15 cellular contexts compared by ENCODE assay signal in genomic region chr10:21727452-21728168, GRCh38.
DNase-seq lines count a peak whose midpoint lies in the region; ATAC-seq, FAIRE-seq and TF ChIP-seq lines count a peak whose summit lies in the region.
"Had no signal": no experiment of that assay in that cellular context is flagged by ENCODE, and none has a peak within 500 bp of the region (broad histone marks: within the 10 kb centered on the region; RNA-seq: fewer than 3 reads in every experiment).

No MANE protein-coding gene starts in this region.

- CTCF ChIA-PET in HEK293 (lab: Yijun Ruan, JAX), result interaction anchor here (0.7 to 1.6 kb wide), 2 partner anchors 53 to 449 kb away, joined by 3 to 4 read pairs; no protein-coding TSS in a partner anchor
- CTCF ChIA-PET in endothelial cell of umbilical vein (lab: Charles Lee), result interaction anchor here (1.0 to 1.9 kb wide), 3 partner anchors 16 to 448 kb away, joined by 3 to 4 read pairs (median 3); no protein-coding TSS in a partner anchor

- peak; percentile 82 for FAIRE-seq in endothelial cell of umbilical vein (lab: Jason Lieb, UNC)
- peak; percentile 17 for FAIRE-seq in pancreas (lab: Jason Lieb, UNC)

- TF ChIP-seq CTCF in HEK293 (tag by site-specific recombination; IDR thresholded peaks at IDR 0.05) (no peak), endothelial cell of umbilical vein (IDR thresholded peaks at IDR 0.05; ENCODE audit: extremely low read depth in 1 of 2, insufficient read depth in 1 of 2, low read depth in 1 of 2, low read length in 2 of 2) (no peak), pancreas (IDR thresholded peaks at IDR 0.05) (no peak)

- POLR2A ChIA-PET in HEK293 (lab: Yijun Ruan, JAX) (interaction anchor here (0.6 kb wide), 1 partner anchor 209 kb away, joined by 8 read pairs; no protein-coding TSS in a partner anchor), endothelial cell of umbilical vein (lab: Charles Lee) (no interaction called here)

- ATAC-seq in pancreas, result peak in 1 of 4 donors; percentile 20
- ATAC-seq in GM18868 (IDR thresholded peaks at IDR 0.05; ENCODE audit: unreplicated experiment), result no peak

- no peaks in the 10 kb centered on the region for H3K9me3 ChIP-seq in HEK293 (ENCODE audit: control insufficient read depth, insufficient read depth, low read depth, low read length)
- H3K9me3 ChIP-seq in endothelial cell of umbilical vein (replicated peaks; ENCODE audit: control insufficient read depth, insufficient read depth, low read length), result no peaks in the 10 kb centered on the region
- H3K9me3 ChIP-seq in pancreas, result no peaks in the 10 kb centered on the region
- H3K9me3 ChIP-seq: right atrium auricular region, vagina had no signal

- H3K9me1 ChIP-seq in endothelial cell of umbilical vein (replicated peaks; ENCODE audit: control insufficient read depth, extremely low read depth, insufficient read depth, low read length), result no peaks in the 10 kb centered on the region

- H3K4me3 Mint-ChIP-seq in immature natural killer cell, result no peak overlapping the region

- 27 to 28% methylated on average over 13 of the region's 13 CpGs for WGBS in pancreas, 2 donors

- H3K27ac ChIP-seq in HEK293 (ENCODE audit: extremely low read depth, low read depth, low read length) (peak overlapping the region; percentile 69), endothelial cell of umbilical vein (ENCODE audit: insufficient read depth, low read depth, low read length) (peak overlapping the region; percentile 36), pancreas (no peak overlapping the region)
- H3K27ac ChIP-seq: right atrium auricular region, vagina had no signal

- dilution Hi-C loops in endothelial cell of umbilical vein (cut with MboI; ENCODE audit: extremely low pct_ligation_motif_present, low sequenced_read_pairs), result no loop called here

- peaks cover 32% of the 10 kb centered on the region for H3K4me1 ChIP-seq in HEK293 (ENCODE audit: control insufficient read depth, insufficient read depth, low read length)
- peaks cover 34% of the 10 kb centered on the region for H3K4me1 ChIP-seq in endothelial cell of umbilical vein (ENCODE audit: control insufficient read depth, extremely low read depth, insufficient read depth, low read length)
- H3K4me1 ChIP-seq in pancreas, result peaks cover 14 to 30% (median 20%) of the 10 kb centered on the region in 3 donors

- intact Hi-C loops in endothelial cell of umbilical vein (cut with micrococcal nuclease), result loop anchor here (5.0 kb wide), 1 partner anchor 895 kb away; no protein-coding TSS in a partner anchor
- intact Hi-C loops in pancreas (cut with DNase I), result no loop called here

- no TSS peak for BruUV-seq in endothelial cell of umbilical vein (replicated peaks; lab: Mats Ljungman, UMichigan)

- H3K27me3 Mint-ChIP-seq in immature natural killer cell (ENCODE audit: low read depth in 3 of 3), result no peaks in the 10 kb centered on the region

- H3K36me3 ChIP-seq in HEK293 (ENCODE audit: control insufficient read depth in 2 of 2, insufficient read depth in 1 of 2, low read length in 2 of 2), result peaks cover 0 to 4% of the 10 kb centered on the region in 2 experiments
- no peaks in the 10 kb centered on the region for H3K36me3 ChIP-seq in endothelial cell of umbilical vein (ENCODE audit: control insufficient read depth in 2 of 2, extremely low read depth in 1 of 2, insufficient read depth in 2 of 2, low read length in 2 of 2)
- peaks cover 0 to 3% (median 0%) of the 10 kb centered on the region in 3 donors for H3K36me3 ChIP-seq in pancreas
- H3K36me3 ChIP-seq: vagina had no signal

- H3K27me3 ChIP-seq in endothelial cell of umbilical vein (ENCODE audit: control insufficient read depth in 2 of 2, insufficient read depth in 2 of 2, low read length in 2 of 2) (no peaks in the 10 kb centered on the region), pancreas (no peaks in the 10 kb centered on the region)
- H3K27me3 ChIP-seq: right atrium auricular region, vagina had no signal

- peak overlapping the region; percentile 88 for H3K4me2 ChIP-seq in endothelial cell of umbilical vein (ENCODE audit: insufficient read depth, low read length)

- H3K9me3 Mint-ChIP-seq in immature natural killer cell, result no peaks in the 10 kb centered on the region

- peak; percentile 27 for DNase-seq in SK-N-DZ (ENCODE audit: low spot score)
- DNase-seq in endothelial cell of umbilical vein (ENCODE audit: low read depth, low spot score), result peak; percentile 69
- DNase-seq in pancreas, result no peak
- DNase-seq in activated T-cell treated with anti-CD3 and anti-CD28 coated beads, Interleukin-2, amount 50 U/mL, for 1 hour, result no peak
- DNase-seq in immature natural killer cell, result no peak
- DNase-seq in stimulated activated CD4-positive, alpha-beta T cell treated with anti-CD3 and anti-CD28 coated beads, Interleukin-4, amount 100 ng/mL, for 24 hours, result no peak
- DNase-seq: activated T-cell treated with anti-CD3 and anti-CD28 coated beads, Interleukin-2, amount 50 U/mL, for 48 hours; cerebellar nuclear complex; DMS 273 treated with DMSO at 0.1 percent for 48 hours; NCI-H187 had no signal

- no peak overlapping the region for H2AFZ ChIP-seq in endothelial cell of umbilical vein (ENCODE audit: low read depth, low read length)

- peaks cover 22 to 30% of the 10 kb centered on the region in 2 donors for H3K4me1 Mint-ChIP-seq in immature natural killer cell

- no peak for TF ChIP-seq POLR2A in endothelial cell of umbilical vein (IDR thresholded peaks at IDR 0.05; ENCODE audit: low read depth, low read length)

- peak overlapping the region; percentile 5 for H3K9ac ChIP-seq in endothelial cell of umbilical vein (replicated peaks; ENCODE audit: extremely low read depth, insufficient read depth, low read length)

- H3K27ac Mint-ChIP-seq in immature natural killer cell, result no peak overlapping the region

- H4K20me1 ChIP-seq in endothelial cell of umbilical vein (replicated peaks; ENCODE audit: control insufficient read depth, extremely low read depth, insufficient read depth, low read length), result no peaks in the 10 kb centered on the region

- H3K4me3 ChIP-seq in HEK293 (ENCODE audit: low read depth, low read length) (no peak overlapping the region; the same call in 1 of the 2 replicates), endothelial cell of umbilical vein (replicated peaks in 1 of 3; ENCODE audit: insufficient read depth in 1 of 3, low read depth in 1 of 3, low read length in 3 of 3) (no peak overlapping the region), pancreas (no peak overlapping the region)
- H3K4me3 ChIP-seq: lung, right atrium auricular region, vagina had no signal

- peaks cover 7 to 8% (median 7%) of the 10 kb centered on the region in 3 donors for H3K36me3 Mint-ChIP-seq in immature natural killer cell

- no peaks in the 10 kb centered on the region for H3K79me2 ChIP-seq in endothelial cell of umbilical vein (ENCODE audit: control insufficient read depth, insufficient read depth, low read length)

TF ChIP-seq in HEK293, 187 proteins besides CTCF, POLR2A, EP300 and RAD21 (continues in another document):
- 0 out of 2 replicates have a peak, but pooled peaks have one; percentile 9 for TF ChIP-seq ZBTB8A (tag by site-specific recombination; IDR thresholded peaks at IDR 0.05)
- peak; percentile 54; the same call in 1 of the 2 replicates for TF ChIP-seq IKZF3 (tag by site-specific recombination; IDR thresholded peaks at IDR 0.05)
- TF ChIP-seq FEZF1 (tag by site-specific recombination; IDR thresholded peaks at IDR 0.05), result peak; percentile 82

TF ChIP-seq in endothelial cell of umbilical vein, 7 proteins besides CTCF, POLR2A, EP300 and RAD21:
- TF ChIP-seq MAX (IDR thresholded peaks at IDR 0.05; ENCODE audit: insufficient read depth, insufficient read length) (no peak), GATA2 (IDR thresholded peaks at IDR 0.05; ENCODE audit: insufficient read depth, insufficient read length, low read depth, low read length) (peak; percentile 87), POLR2AphosphoS5 (IDR thresholded peaks at IDR 0.05; ENCODE audit: insufficient read depth, low read depth, low read length) (no peak), FOS (IDR thresholded peaks at IDR 0.05; ENCODE audit: borderline replicate concordance, insufficient read depth, low read length) (no peak)

Comparison
In these comparisons a context has a peak if more than half of its experiments do, and no peak if none do; other contexts are left out.
1. H3K27ac ChIP-seq: peak in HEK293 (single experiment) and endothelial cell of umbilical vein (single experiment); none in pancreas (0 of 4).
2. DNase-seq: peak in SK-N-DZ (single experiment) and endothelial cell of umbilical vein (single experiment); none in pancreas (0 of 6), activated T-cell treated with anti-CD3 and anti-CD28 coated beads, Interleukin-2, amount 50 U/mL, for 1 hour (single experiment), immature natural killer cell (0 of 3) and stimulated activated CD4-positive, alpha-beta T cell treated with anti-CD3 and anti-CD28 coated beads, Interleukin-4, amount 100 ng/mL, for 24 hours (single experiment).